In the genomic region with DNA sequence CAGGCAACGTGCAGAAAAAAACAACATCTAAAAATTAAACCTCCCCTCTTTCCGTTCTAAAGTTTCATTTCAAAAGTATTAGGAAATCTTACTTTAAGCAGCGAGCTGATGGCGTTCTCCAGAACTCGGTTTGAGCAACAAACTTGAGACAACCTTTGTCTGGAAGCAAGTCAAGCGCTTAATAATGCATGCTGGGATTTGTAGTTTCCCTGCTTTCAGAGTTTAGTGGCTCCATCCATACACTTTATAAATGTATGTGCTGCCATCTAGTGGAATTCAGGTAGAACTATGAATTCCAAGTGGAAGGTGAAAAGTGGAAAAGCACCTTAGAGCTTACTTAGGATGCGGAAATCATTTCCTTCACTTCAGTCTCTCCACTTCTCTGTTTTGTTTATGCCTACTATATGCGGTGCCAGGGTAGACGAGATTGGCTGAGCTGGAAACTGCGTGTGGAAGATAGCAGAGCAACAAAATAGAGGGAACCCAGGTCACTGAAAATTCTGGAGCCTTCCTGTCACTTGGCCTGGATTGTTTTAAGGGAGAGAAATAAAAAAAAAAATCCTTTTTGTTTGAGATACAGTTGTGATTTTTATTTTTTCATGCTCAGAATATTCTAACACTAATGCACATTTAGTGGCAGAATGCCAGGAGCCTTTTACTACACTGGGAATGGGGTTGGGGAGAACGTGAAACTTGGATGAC, we compare ENCODE assay signal across 8 cellular contexts.
DNase-seq lines count a peak whose midpoint lies in the region; ATAC-seq and TF ChIP-seq lines count a peak whose summit lies in the region.

Gene BDH2, minus strand, starts transcription at position 144 of the 702 bp plus-strand sequence. CDS start 3,580 bp downstream, outside the sequence.

- peaks cover 9% of the 10 kb centered on the region for H3K4me1 ChIP-seq in ACC112 (ENCODE audit: control insufficient read depth, insufficient read depth, low read length, unreplicated experiment)

- in situ Hi-C loops in GM13976 (cut with MboI; ENCODE audit: low sequenced_read_pairs, unreplicated experiment) = loop anchor here (5.0 to 10.0 kb wide), 2 partner anchors 473 to 655 kb away; no protein-coding TSS in a partner anchor
- in situ Hi-C loops in brain microvascular endothelial cell (cut with HindIII; ENCODE audit: low pct_ligation_motif_present, low sequenced_read_pairs) = no loop called here

- H2AFZ ChIP-seq in ACC112 (ENCODE audit: low read length, unreplicated experiment) = peak within 1 kb of the TSS; percentile 98

- peak; percentile 98 for ATAC-seq in HG02852 (IDR thresholded peaks at IDR 0.05; ENCODE audit: unreplicated experiment)

- H3K36me3 ChIP-seq in ACC112 (ENCODE audit: insufficient read depth, low read length) (no peaks in the 10 kb centered on the region), brain microvascular endothelial cell (replicated peaks) (no peaks in the 10 kb centered on the region)

- H3K4me3 ChIP-seq in ACC112 (ENCODE audit: low read depth, low read length) (peak within 1 kb of the TSS; percentile 84), brain microvascular endothelial cell (ENCODE audit: low read depth, low read length) (peak within 1 kb of the TSS; percentile 57)

- TF ChIP-seq CTCF in GM13976 (IDR thresholded peaks at IDR 0.05; ENCODE audit: borderline replicate concordance, control extremely low read depth, extremely low read depth, insufficient read depth, missing control alignments) = peak; percentile 66
- peak; percentile 51 for TF ChIP-seq CTCF in brain microvascular endothelial cell (IDR thresholded peaks at IDR 0.05; ENCODE audit: low read depth, low read length, missing control alignments)

- DNase-seq in GM13976 (ENCODE audit: low spot score) = peak; percentile 78
- peak; percentile 89 for DNase-seq in NCI-H1105 treated with DMSO at 0.1 percent for 48 hours (lab: John Stamatoyannopoulos, UW)
- peak; percentile 12 to 82 for DNase-seq in SW 1271 (lab: John Stamatoyannopoulos, UW)
- peak; percentile 95 for DNase-seq in brain microvascular endothelial cell
- peak; percentile 36 to 95 for DNase-seq in hippocampal formation (lab: John Stamatoyannopoulos, UW)
- peak; percentile 88 for DNase-seq in putamen (ENCODE audit: low spot score)

- H3K27me3 ChIP-seq in ACC112 (ENCODE audit: insufficient read depth, low read length) = no peaks in the 10 kb centered on the region
- H3K27me3 ChIP-seq in brain microvascular endothelial cell (replicated peaks) = no peaks in the 10 kb centered on the region

- peaks cover 24% of the 10 kb centered on the region for H3K79me2 ChIP-seq in ACC112 (ENCODE audit: control insufficient read depth, insufficient read depth, low read length, unreplicated experiment)

- H3K27ac ChIP-seq in ACC112 (ENCODE audit: low read depth, low read length) (peak within 1 kb of the TSS; percentile 63), brain microvascular endothelial cell (peak within 1 kb of the TSS; percentile 67)

Comparison
In these comparisons a context has a peak if more than half of its experiments do, and no peak if none do; other contexts are left out.
1. Peak in every context shown above with its lines: DNase-seq, ATAC-seq, H3K4me3 ChIP-seq and H3K27ac ChIP-seq.